18 cellular contexts compared by ENCODE assay signal in genomic region chr14:31939934-31940333, GRCh38.
DNase-seq lines count a peak whose midpoint lies in the region; TF ChIP-seq lines count a peak whose summit lies in the region.
"Had no signal": no experiment of that assay in that cellular context is flagged by ENCODE, and none has a peak within 500 bp of the region (broad histone marks: within the 10 kb centered on the region; RNA-seq: fewer than 3 reads in every experiment).

No MANE protein-coding gene starts in this region.

- H4K8ac ChIP-seq in H9 (replicated peaks; ENCODE audit: insufficient read length, low read depth, low read length) = no peak overlapping the region

- H2BK20ac ChIP-seq in H9 (ENCODE audit: low read depth, low read length, poor library complexity, severe bottlenecking) = no peak overlapping the region

- H3K23me2 ChIP-seq in H9 (ENCODE audit: insufficient read length, low read depth, low read length, poor library complexity, severe bottlenecking) = no peaks in the 10 kb centered on the region

- H3K36me3 Mint-ChIP-seq in nephron (ENCODE audit: low read depth) (no peaks in the 10 kb centered on the region), H9 (ENCODE audit: insufficient read depth in 1 of 3, low read depth in 3 of 3) (no peaks in the 10 kb centered on the region; a peak in 1 of 7 replicates)
- H3K36me3 Mint-ChIP-seq: T-cell had no signal

- no peak overlapping the region for H2AK5ac ChIP-seq in H9 (ENCODE audit: insufficient read length, low read length)

- H3K9me3 ChIP-seq in H9 (ENCODE audit: control insufficient read depth, low read depth, low read length) = no peaks in the 10 kb centered on the region
- H3K9me3 ChIP-seq: SK-N-SH had no signal

- no peak overlapping the region for H3K27ac ChIP-seq in H9 (ENCODE audit: insufficient read length, low read depth, low read length)
- H3K27ac ChIP-seq: GM23248 had no signal

- peaks cover 5% of the 10 kb centered on the region; the same call in 1 of the 2 replicates for H3K27me3 ChIP-seq in H9 (ENCODE audit: insufficient read depth, low read length)

- H3K27me3 Mint-ChIP-seq in nephron (ENCODE audit: low read depth) (peaks cover 9% of the 10 kb centered on the region), H9 (ENCODE audit: low read depth) (peaks cover 4% of the 10 kb centered on the region)

- H3K79me1 ChIP-seq in H9 (ENCODE audit: insufficient read depth, low read depth, low read length, poor library complexity, severe bottlenecking) = no peaks in the 10 kb centered on the region

- H3K4me1 Mint-ChIP-seq in nephron (peaks cover 29% of the 10 kb centered on the region), H9 (peaks cover 18 to 23% of the 10 kb centered on the region in 2 experiments)

- no peak overlapping the region for H3K56ac ChIP-seq in H9 (ENCODE audit: insufficient read length, low read depth, low read length)

- H2AFZ ChIP-seq in H9 (ENCODE audit: low read length) = no peak overlapping the region
- H2AFZ ChIP-seq: GM23248 had no signal

- H2BK12ac ChIP-seq in H9 (ENCODE audit: insufficient read length, low read depth, low read length) = no peak overlapping the region

- no peak overlapping the region for H3K4me2 ChIP-seq in H9 (ENCODE audit: insufficient read depth, insufficient read length, low read length)
- H3K4me2 ChIP-seq: SK-N-SH had no signal

- H3K27ac Mint-ChIP-seq in nephron (peak overlapping the region in 2 of 3 experiments; percentile 25 to 68), H9 (no peak overlapping the region)
- H3K27ac Mint-ChIP-seq: T-cell had no signal

- H3T11ph ChIP-seq in H9 (ENCODE audit: low read length) = no peak overlapping the region

- H4K91ac ChIP-seq in H9 (ENCODE audit: insufficient read length, low read depth, low read length) = no peak overlapping the region

- H2BK5ac ChIP-seq in H9 (ENCODE audit: insufficient read length, low read length) = no peak overlapping the region

- no peaks in the 10 kb centered on the region for H3K79me2 ChIP-seq in H9 (ENCODE audit: insufficient read depth, low read length)

- no peak overlapping the region for H3K23ac ChIP-seq in H9 (ENCODE audit: insufficient read length, low read depth, low read length)

- no peak overlapping the region for H3K4ac ChIP-seq in H9 (ENCODE audit: low read depth, low read length)

- peaks cover 6% of the 10 kb centered on the region for H3K4me1 ChIP-seq in H9 (ENCODE audit: insufficient read depth, low read length)

- H2BK15ac ChIP-seq in H9 (ENCODE audit: low read depth, low read length) = no peak overlapping the region

- H4K20me1 ChIP-seq in H9 (ENCODE audit: control insufficient read depth, insufficient read depth, insufficient read length) = no peaks in the 10 kb centered on the region

- H3K9me3 Mint-ChIP-seq in nephron = no peaks in the 10 kb centered on the region
- H3K9me3 Mint-ChIP-seq in H9 = no peaks in the 10 kb centered on the region
- H3K9me3 Mint-ChIP-seq: T-cell had no signal

- H3K4me3 Mint-ChIP-seq in nephron (no peak overlapping the region), H9 (no peak overlapping the region)
- H3K4me3 Mint-ChIP-seq: T-cell had no signal

- WGBS in H9 (ENCODE audit: extremely low coverage, insufficient read length, low lambda C conversion rate) = no CpG with 5 or more reads among the region's 4 CpGs

- DNase-seq in NCI-H748 (lab: John Stamatoyannopoulos, UW; ENCODE audit: unreplicated experiment) = peak; percentile 34
- DNase-seq in NCI-H748 treated with DMSO at 0.1 percent for 48 hours (lab: John Stamatoyannopoulos, UW) = no peak
- DNase-seq in NCI-H2171 treated with DMSO at 0.1 percent for 48 hours (lab: John Stamatoyannopoulos, UW) = peak; percentile 86
- peak; percentile 84 for DNase-seq in NCI-H82 (lab: John Stamatoyannopoulos, UW)
- no peak for DNase-seq in NK-92 treated with Interleukin-12 subunit alpha and Interleukin-12 subunit beta, amount 100 ng/mL, for 24 hours (lab: John Stamatoyannopoulos, UW)
- DNase-seq in H9 = no peak
- no peak for DNase-seq in activated effector memory CD4-positive, alpha-beta T cell treated with Interleukin-2 at 50 U/mL for 16 hours
- DNase-seq: C1 segment of cervical spinal cord, COR-L47, DND-41, GM23248, KBM-7, NCI-H1436 treated with DMSO at 0.1 percent for 48 hours, NCI-H510A treated with DMSO at 0.1 percent for 48 hours, SK-N-SH, T-cell, T1000 had no signal

- no peak overlapping the region for H2BK120ac ChIP-seq in H9 (ENCODE audit: low read depth, low read length, poor library complexity, severe bottlenecking)

- H3K9ac ChIP-seq in H9 (ENCODE audit: extremely low read depth, insufficient read length, low read length) = no peak overlapping the region
- H3K9ac ChIP-seq: GM23248, SK-N-SH had no signal

- H4K5ac ChIP-seq in H9 (ENCODE audit: insufficient read length, low read depth, low read length) = no peak overlapping the region

- no peak overlapping the region for H3K14ac ChIP-seq in H9 (ENCODE audit: insufficient read depth, low read length)

- TF ChIP-seq CTCF in nephron (IDR thresholded peaks at IDR 0.05; ENCODE audit: unreplicated experiment in 3 of 3) (no peak), H9 (conservative IDR thresholded peaks at IDR 0.05) (no peak)

- H3K18ac ChIP-seq in H9 (ENCODE audit: insufficient read length, low read depth, low read length) = no peak overlapping the region

Comparison
In these comparisons a context has a peak if more than half of its experiments do, and no peak if none do; other contexts are left out.
1. DNase-seq: peak in NCI-H748 (single experiment), NCI-H2171 treated with DMSO at 0.1 percent for 48 hours (single experiment) and NCI-H82 (single experiment); none in NCI-H748 treated with DMSO at 0.1 percent for 48 hours (single experiment), NK-92 treated with Interleukin-12 subunit alpha and Interleukin-12 subunit beta, amount 100 ng/mL, for 24 hours (single experiment), H9 (single experiment) and activated effector memory CD4-positive, alpha-beta T cell treated with Interleukin-2 at 50 U/mL for 16 hours (single experiment).
2. H3K27ac Mint-ChIP-seq: peak in nephron (2 of 3); none in H9 (0 of 3).